ENCODE assay signal across 22 cellular contexts in the genomic region with DNA sequence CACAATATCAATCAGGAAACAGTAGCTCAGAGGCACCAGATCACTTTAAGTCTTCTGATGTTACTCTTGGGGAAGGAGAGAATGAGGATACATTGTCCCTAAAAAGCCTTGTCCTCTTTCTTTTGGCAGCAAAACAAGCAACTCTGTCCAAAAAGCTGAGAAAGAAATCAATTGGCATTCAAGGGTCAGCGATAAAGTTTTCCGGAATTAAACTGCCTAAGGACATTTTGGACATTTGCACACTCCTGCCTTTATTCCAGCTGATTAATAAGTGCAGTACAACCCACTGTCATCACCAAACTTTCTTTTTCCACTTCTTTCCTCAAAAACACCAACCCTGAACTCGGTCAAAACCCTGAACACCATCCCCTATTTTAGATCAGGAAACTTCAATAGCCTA.
DNase-seq lines count a peak whose midpoint lies in the region; ATAC-seq and TF ChIP-seq lines count a peak whose summit lies in the region.
"Had no signal": no experiment of that assay in that cellular context is flagged by ENCODE, and none has a peak within 500 bp of the region (broad histone marks: within the 10 kb centered on the region; RNA-seq: fewer than 3 reads in every experiment).

No MANE protein-coding gene starts in this region.

- no peaks in the 10 kb centered on the region for H3K36me3 ChIP-seq in HUES6 (ENCODE audit: control insufficient read depth, insufficient read depth, low read length)
- no peaks in the 10 kb centered on the region for H3K36me3 ChIP-seq in ascending aorta
- H3K36me3 ChIP-seq: BE2C; BLaER1 treated with 17β-estradiol and CSF1 and Interleukin-3, amounts not matched to agents 10 nM and 100 nM had no signal

- H3K27ac ChIP-seq in HUES6 (ENCODE audit: low read depth, low read length) = 0 out of 2 replicates have a peak overlapping the region, but pooled peaks have one; percentile 17
- H3K27ac ChIP-seq in ascending aorta = no peak overlapping the region
- H3K27ac ChIP-seq: A549; BLaER1 treated with 17β-estradiol and CSF1 and Interleukin-3, amounts not matched to agents 10 nM and 100 nM had no signal

- no peak overlapping the region for H3K4me3 Mint-ChIP-seq in stimulated activated naive B cell treated with anti-CD40 and anti-IgM and Interleukin-4, amounts not matched to agents 10 μg/mL and 1 μg/mL and 100 μg/mL, for 72 hours
- H3K4me3 Mint-ChIP-seq: CD14-positive monocyte; CD4-positive, alpha-beta T cell; CD8-positive, alpha-beta memory T cell had no signal

- peaks cover 8% of the 10 kb centered on the region for H3K9me3 ChIP-seq in HUES6 (ENCODE audit: control insufficient read depth, insufficient read depth, low read depth, low read length)
- H3K9me3 ChIP-seq in ascending aorta = peaks cover 0 to 3% of the 10 kb centered on the region in 2 donors
- H3K9me3 ChIP-seq: A549, BE2C had no signal

- TF ChIP-seq CTCF in ascending aorta (IDR thresholded peaks at IDR 0.05) = no peak

- H3K27me3 Mint-ChIP-seq in stimulated activated naive B cell treated with anti-CD40 and anti-IgM and Interleukin-4, amounts not matched to agents 10 μg/mL and 1 μg/mL and 100 μg/mL, for 72 hours = peaks cover 27 to 30% of the 10 kb centered on the region in 2 donors

- intact Hi-C loops in ascending aorta (cut with DNase I) = no loop called here

- H3K4me1 ChIP-seq in HUES6 (ENCODE audit: control insufficient read depth, insufficient read depth, low read length) (peaks cover 18% of the 10 kb centered on the region), ascending aorta (no peaks in the 10 kb centered on the region)
- H3K4me1 ChIP-seq: A549, BE2C had no signal

- no peaks in the 10 kb centered on the region for H3K4me1 Mint-ChIP-seq in stimulated activated naive B cell treated with anti-CD40 and anti-IgM and Interleukin-4, amounts not matched to agents 10 μg/mL and 1 μg/mL and 100 μg/mL, for 72 hours
- H3K4me1 Mint-ChIP-seq: CD14-positive monocyte; CD8-positive, alpha-beta memory T cell had no signal

- no peak overlapping the region for H3K27ac Mint-ChIP-seq in stimulated activated naive B cell treated with anti-CD40 and anti-IgM and Interleukin-4, amounts not matched to agents 10 μg/mL and 1 μg/mL and 100 μg/mL, for 72 hours
- H3K27ac Mint-ChIP-seq: CD14-positive monocyte; CD4-positive, alpha-beta T cell; CD8-positive, alpha-beta memory T cell had no signal

- no peak overlapping the region for H3K4me3 ChIP-seq in HUES6 (ENCODE audit: low read depth, low read length)
- H3K4me3 ChIP-seq in ascending aorta = no peak overlapping the region
- H3K4me3 ChIP-seq: A549; BLaER1 treated with 17β-estradiol and CSF1 and Interleukin-3, amounts not matched to agents 10 nM and 100 nM had no signal

- no peak for ATAC-seq in stimulated activated naive B cell treated with anti-CD40 and anti-IgM and Interleukin-4, amounts not matched to agents 10 μg/mL and 1 μg/mL and 100 μg/mL, for 72 hours (replicated peaks)
- ATAC-seq: A549 had no signal

- H3K27me3 ChIP-seq in HUES6 (ENCODE audit: control insufficient read depth, insufficient read depth, low read length) = no peaks in the 10 kb centered on the region; the same call in 1 of the 2 replicates
- no peaks in the 10 kb centered on the region for H3K27me3 ChIP-seq in ascending aorta
- H3K27me3 ChIP-seq: BE2C; BLaER1 treated with 17β-estradiol and CSF1 and Interleukin-3, amounts not matched to agents 10 nM and 100 nM had no signal

- DNase-seq in COLO829 (ENCODE audit: low spot score) = peak; percentile 7
- DNase-seq in foreskin melanocyte = peak; percentile 22
- DNase-seq in activated naive CD4-positive, alpha-beta T cell (lab: John Stamatoyannopoulos, UW) = no peak
- no peak for DNase-seq in ascending aorta (ENCODE audit: low spot score in 2 of 2)
- no peak for DNase-seq in stimulated activated naive B cell treated with anti-CD40 and anti-IgM and Interleukin-4, amounts not matched to agents 10 μg/mL and 1 μg/mL and 100 μg/mL, for 72 hours
- DNase-seq: 8988T; ACHN; AML-193; BE2C; Calu3; CD4-positive, alpha-beta T cell; CD8-positive, alpha-beta memory T cell; COR-L47; DMS53; DMS79 treated with DMSO at 0.1 percent for 48 hours; GF-D8; H7; HCEC 1CT had no signal

- H3K9ac ChIP-seq in HUES6 (ENCODE audit: low read length) = no peak overlapping the region
- H3K9ac ChIP-seq: BLaER1 treated with 17β-estradiol and CSF1 and Interleukin-3, amounts not matched to agents 10 nM and 100 nM had no signal

- H3K36me3 Mint-ChIP-seq in stimulated activated naive B cell treated with anti-CD40 and anti-IgM and Interleukin-4, amounts not matched to agents 10 μg/mL and 1 μg/mL and 100 μg/mL, for 72 hours = peaks cover 0 to 3% of the 10 kb centered on the region in 2 donors
- H3K36me3 Mint-ChIP-seq: CD14-positive monocyte had no signal

- peaks cover 2 to 4% of the 10 kb centered on the region in 2 donors for H3K9me3 Mint-ChIP-seq in stimulated activated naive B cell treated with anti-CD40 and anti-IgM and Interleukin-4, amounts not matched to agents 10 μg/mL and 1 μg/mL and 100 μg/mL, for 72 hours

Comparison
In these comparisons a context has a peak if more than half of its experiments do, and no peak if none do; other contexts are left out.
1. DNase-seq: peak in COLO829 (single experiment) and foreskin melanocyte (single experiment); none in activated naive CD4-positive, alpha-beta T cell (0 of 4), ascending aorta (0 of 2) and stimulated activated naive B cell treated with anti-CD40 and anti-IgM and Interleukin-4, amounts not matched to agents 10 μg/mL and 1 μg/mL and 100 μg/mL, for 72 hours (single experiment).